8 cellular contexts compared by ENCODE assay signal in genomic region chr19:57192064-57192395, GRCh38. TPM values are rescaled to one million over a fixed set of nuclear protein-coding genes. Genes with fewer than 3 reads are reported as not detected.
A peak's percentile ranks its signal among the peaks of the same experiment; 100 is the strongest.
DNase-seq lines count a peak whose midpoint lies in the region; ATAC-seq and TF ChIP-seq lines count a peak whose summit lies in the region.

No MANE protein-coding gene starts in this region.

- ATAC-seq in GM19328 (IDR thresholded peaks at IDR 0.05; ENCODE audit: unreplicated experiment) (no peak), GM21619 (IDR thresholded peaks at IDR 0.05; ENCODE audit: unreplicated experiment) (no peak)

- H3K4me3 ChIP-seq in OCI-LY7 (ENCODE audit: low read depth, low read length, poor library complexity, severe bottlenecking): peak overlapping the region; percentile 85
- peak overlapping the region; percentile 78 to 97 for H3K4me3 ChIP-seq in esophagus (ENCODE audit: low read depth in 1 of 2, low read length in 2 of 2)
- peak overlapping the region; percentile 96 for H3K4me3 ChIP-seq in osteoblast (ENCODE audit: insufficient read depth, low read length)

- peak overlapping the region; percentile 74 for H3K4me2 ChIP-seq in OCI-LY7 (ENCODE audit: low read length)
- peak overlapping the region; percentile 95 for H3K4me2 ChIP-seq in osteoblast (ENCODE audit: insufficient read depth, low read length)

- POLR2A ChIA-PET in OCI-LY7 (lab: Charles Lee): no interaction called here

- CTCF ChIA-PET in OCI-LY7 (lab: Charles Lee; ENCODE audit: unreplicated experiment): no interaction called here

- H3K4me1 ChIP-seq in OCI-LY7 (ENCODE audit: insufficient read depth, low read length, poor library complexity, severe bottlenecking) (peaks cover 5% of the 10 kb centered on the region), esophagus (ENCODE audit: control insufficient read depth in 2 of 2, insufficient read depth in 2 of 2, low read length in 1 of 2) (peaks cover 6 to 11% of the 10 kb centered on the region in 2 donors), osteoblast (ENCODE audit: insufficient read depth, low read length) (peaks cover 5% of the 10 kb centered on the region)

- BruUV-seq in OCI-LY7 (replicated peaks; lab: Mats Ljungman, UMichigan): no TSS peak

- DNase-seq in GM10266 (ENCODE audit: extremely low spot score) (peak; percentile 33), OCI-LY7 (ENCODE audit: low spot score) (no peak), osteoblast (ENCODE audit: insufficient read length, low spot score, missing footprints) (no peak), Ammon's horn (ENCODE audit: low spot score) (no peak), NCI-H187 (lab: John Stamatoyannopoulos, UW) (no peak)

- 5 to 8% methylated on average over 8 of the region's 8 CpGs for WGBS in esophagus, 2 donors

- H3K9me2 ChIP-seq in OCI-LY7 (ENCODE audit: insufficient read depth, low read length): no peaks in the 10 kb centered on the region

- intact Hi-C loops in OCI-LY7 (cut with micrococcal nuclease; ENCODE audit: unreplicated experiment): no loop called here

- H4K20me1 ChIP-seq in OCI-LY7 (ENCODE audit: insufficient read depth, low read length) (no peaks in the 10 kb centered on the region), osteoblast (ENCODE audit: insufficient read depth, low read length) (peaks cover 27% of the 10 kb centered on the region)

- H2AFZ ChIP-seq in OCI-LY7 (ENCODE audit: low read length) (peak overlapping the region; percentile 86; the same call in 1 of the 2 replicates), osteoblast (ENCODE audit: low read length) (peak overlapping the region; percentile 100)

- peaks cover 29% of the 10 kb centered on the region for H3K36me3 ChIP-seq in OCI-LY7 (ENCODE audit: insufficient read depth, low read length)
- H3K36me3 ChIP-seq in esophagus (ENCODE audit: control insufficient read depth in 2 of 2, insufficient read depth in 2 of 2, low read length in 1 of 2): peaks cover 7 to 21% of the 10 kb centered on the region in 2 donors
- peaks cover 38% of the 10 kb centered on the region for H3K36me3 ChIP-seq in osteoblast (ENCODE audit: insufficient read depth, low read length)

- H3K9me3 ChIP-seq in OCI-LY7 (ENCODE audit: low read length) (peaks cover 15% of the 10 kb centered on the region; the same call in 1 of the 2 replicates), esophagus (ENCODE audit: control insufficient read depth in 2 of 2, insufficient read depth in 1 of 2, low read depth in 1 of 2, low read length in 1 of 2) (no peaks in the 10 kb centered on the region), osteoblast (ENCODE audit: low read depth, low read length) (no peaks in the 10 kb centered on the region)

- H3K27me3 ChIP-seq in esophagus (ENCODE audit: control insufficient read depth in 1 of 2, insufficient read depth in 2 of 2, low read length in 2 of 2) (no peaks in the 10 kb centered on the region), osteoblast (ENCODE audit: insufficient read depth, low read length) (no peaks in the 10 kb centered on the region)

- H3K79me2 ChIP-seq in OCI-LY7 (ENCODE audit: insufficient read depth, low read depth, low read length) (peaks cover 10% of the 10 kb centered on the region), osteoblast (ENCODE audit: insufficient read depth, low read length) (peaks cover 49% of the 10 kb centered on the region)

- TF ChIP-seq CTCF in GM10266 (IDR thresholded peaks at IDR 0.05; ENCODE audit: control insufficient read depth, insufficient read depth, low read depth, missing control alignments): no peak
- no peak for TF ChIP-seq CTCF in OCI-LY7 (conservative IDR thresholded peaks at IDR 0.05; ENCODE audit: low read length)
- no peak for TF ChIP-seq CTCF in osteoblast (IDR thresholded peaks at IDR 0.05; ENCODE audit: extremely low read depth, low read depth, low read length)

- H3K27ac ChIP-seq in OCI-LY7 (ENCODE audit: low read depth, low read length, poor library complexity, severe bottlenecking) (no peak overlapping the region), esophagus (ENCODE audit: low read depth in 2 of 2, low read length in 1 of 2) (peak overlapping the region; percentile 90 to 93), osteoblast (ENCODE audit: low read depth, low read length) (peak overlapping the region; percentile 78)

RNA-seq across cellular contexts. Expression of gene ZNF264, which starts 0.7 kb away (rescaled TPM):
- 7.3 and 10.0 TPM in 2 replicates for total RNA-seq in OCI-LY7 (2014; rRNA removed; shearing (Covaris generic))
- total RNA-seq in OCI-LY7 (2022): 12.2 and 12.6 TPM in 2 replicates
- polyA plus RNA-seq in esophagus: 1 to 10 TPM; 4.5 to 5.6 TPM
- total RNA-seq in osteoblast: 26.5 and 32.9 TPM in 2 replicates

RNA-seq across cellular contexts. Expression of gene DUXA, which starts 24.7 kb away (rescaled TPM):
- not detected in 2 replicates for total RNA-seq in OCI-LY7 (2014; rRNA removed; shearing (Covaris generic))
- total RNA-seq in OCI-LY7 (2022) (not detected in 2 replicates), osteoblast (not detected in 2 replicates)
- polyA plus RNA-seq in esophagus: not detected

RNA-seq across cellular contexts. Expression of gene AURKC, which starts 38.8 kb away (rescaled TPM):
- not detected in 2 replicates for total RNA-seq in OCI-LY7 (2014; rRNA removed; shearing (Covaris generic))
- 1.1 TPM in 1 of 2 replicates, not detected in the other for total RNA-seq in OCI-LY7 (2022)
- polyA plus RNA-seq in esophagus: under 1 TPM; 0.49 to 0.92 TPM
- 0.29 and 1.4 TPM in 2 replicates for total RNA-seq in osteoblast

RNA-seq across cellular contexts. Expression of gene ZIM3, which starts 47.0 kb away (rescaled TPM):
- total RNA-seq in OCI-LY7 (2014; rRNA removed; shearing (Covaris generic)): not detected in 2 replicates
- total RNA-seq in OCI-LY7 (2022): not detected in 2 replicates
- not detected for polyA plus RNA-seq in esophagus
- total RNA-seq in osteoblast: not detected in 2 replicates

RNA-seq across cellular contexts. Expression of gene ZNF805, which starts 48.4 kb away (rescaled TPM):
- total RNA-seq in OCI-LY7 (2014; rRNA removed; shearing (Covaris generic)): 12.2 and 14.9 TPM in 2 replicates
- total RNA-seq in OCI-LY7 (2022) (8.1 and 10.9 TPM in 2 replicates), osteoblast (32.1 and 34.0 TPM in 2 replicates)
- under 1 TPM; 0.73 to 0.76 TPM for polyA plus RNA-seq in esophagus
